8 cellular contexts compared by ENCODE assay signal in the genomic region with DNA sequence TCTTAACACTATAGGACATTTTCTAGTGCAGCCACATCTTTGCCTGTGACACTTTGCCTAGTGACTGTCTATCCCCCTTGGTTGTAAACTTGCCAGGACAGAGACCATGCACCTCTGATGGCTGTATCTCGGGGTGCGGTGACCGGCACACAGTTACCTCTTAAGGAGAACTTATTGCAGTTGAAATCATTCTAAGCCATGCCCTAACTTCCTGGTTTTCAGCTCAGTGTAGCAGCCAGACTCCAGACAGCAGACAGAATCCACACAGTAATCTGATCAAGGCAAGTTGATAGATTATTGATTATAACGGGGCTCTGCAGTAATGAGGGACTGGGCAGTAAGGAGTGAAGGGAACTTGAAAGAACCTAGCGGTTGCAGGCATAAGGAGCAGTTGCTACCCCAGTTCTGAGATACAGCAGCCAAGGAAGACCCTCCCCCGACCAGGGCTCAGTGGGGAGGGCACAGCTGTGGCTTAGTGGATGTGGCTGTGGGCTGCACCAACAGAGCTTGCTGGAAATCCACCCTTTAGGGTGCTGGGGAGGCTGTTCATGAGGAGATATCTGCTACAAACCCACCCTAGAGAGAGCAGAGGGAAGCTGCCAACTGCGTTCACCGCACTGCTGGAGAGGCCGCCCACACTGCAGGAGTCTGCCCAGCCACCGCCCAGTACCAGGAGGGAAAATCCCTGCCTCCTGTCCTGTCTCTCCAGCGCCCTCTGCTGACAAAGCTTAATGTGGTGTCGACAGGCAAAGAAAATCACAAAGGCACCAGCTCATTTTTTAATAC. TPM values are rescaled to one million over a fixed set of nuclear protein-coding genes. Genes with fewer than 3 reads are reported as not detected.
DNase-seq lines count a peak whose midpoint lies in the region; ATAC-seq and TF ChIP-seq lines count a peak whose summit lies in the region.

No MANE protein-coding gene starts in this region.

- DNase-seq in BJ (ENCODE audit: low read depth) (no peak), M059J (ENCODE audit: low read depth) (peak; percentile 71), SIG-M5 treated with dmso at 0.1 percent for 504 hours (lab: John Stamatoyannopoulos, UW; ENCODE audit: unreplicated experiment) (peak; percentile 73), osteocyte (ENCODE audit: extremely low spot score, unreplicated experiment) (peak; percentile 96), tibial nerve (ENCODE audit: low spot score in 2 of 2) (peak; percentile 84 to 96)
- peak; percentile 93 for DNase-seq in activated effector memory CD4-positive, alpha-beta T cell treated with anti-CD3 and anti-CD28 coated beads, Interleukin-2, amount 50 U/mL, for 16 hours

- TF ChIP-seq POLR2A in gastroesophageal sphincter (IDR thresholded peaks at IDR 0.05) (no peak), tibial nerve (IDR thresholded peaks at IDR 0.05) (no peak)

- H3K9me3 ChIP-seq in gastroesophageal sphincter = no peaks in the 10 kb centered on the region
- peaks cover 0 to 2% (median 0%) of the 10 kb centered on the region in 4 donors for H3K9me3 ChIP-seq in tibial nerve

- H3K27ac ChIP-seq in gastroesophageal sphincter (no peak overlapping the region), tibial nerve (no peak overlapping the region)

- POLR2A ChIA-PET in BJ (lab: Charles Lee) = interaction anchor here (0.7 kb wide), 1 partner anchor 260 kb away, joined by 3 read pairs; no protein-coding TSS in a partner anchor

- TF ChIP-seq EP300 in gastroesophageal sphincter (IDR thresholded peaks at IDR 0.05) (no peak), tibial nerve (IDR thresholded peaks at IDR 0.05) (no peak)

- H3K36me3 Mint-ChIP-seq in osteocyte (ENCODE audit: unreplicated experiment) = no peaks in the 10 kb centered on the region

- H3K27ac Mint-ChIP-seq in osteocyte (ENCODE audit: unreplicated experiment) = no peak overlapping the region

- no peak overlapping the region for H3K4me3 ChIP-seq in BJ (ENCODE audit: low read depth, low read length)
- no peak overlapping the region for H3K4me3 ChIP-seq in gastroesophageal sphincter
- no peak overlapping the region for H3K4me3 ChIP-seq in tibial nerve

- no peaks in the 10 kb centered on the region for H3K36me3 ChIP-seq in BJ (ENCODE audit: control insufficient read depth, insufficient read depth, low read length)
- H3K36me3 ChIP-seq in gastroesophageal sphincter = no peaks in the 10 kb centered on the region
- H3K36me3 ChIP-seq in tibial nerve = no peaks in the 10 kb centered on the region

- peaks cover 25% of the 10 kb centered on the region for H3K4me1 Mint-ChIP-seq in osteocyte (ENCODE audit: unreplicated experiment)

- CTCF ChIA-PET in BJ (lab: Yijun Ruan, JAX) = interaction anchor here (0.7 to 4.5 kb wide), 30 partner anchors 9 to 978 kb away, joined by 3 to 123 read pairs (median 5); a partner anchor contains a TSS

- no peak overlapping the region for H3K4me3 Mint-ChIP-seq in osteocyte (ENCODE audit: unreplicated experiment)

- WGBS in gastroesophageal sphincter (ENCODE audit: low coverage in 1 of 2), 2 donors = 67 to 77% methylated on average over 3 to 6 of the region's 12 CpGs
- WGBS in tibial nerve, 2 donors = 33 to 46% methylated on average over 9 to 12 of the region's 12 CpGs

- H3K4me1 ChIP-seq in gastroesophageal sphincter (peaks cover 0 to 5% (median 4%) of the 10 kb centered on the region in 3 donors), tibial nerve (peaks cover 0 to 7% (median 3%) of the 10 kb centered on the region in 4 donors)

- no peaks in the 10 kb centered on the region for H3K27me3 Mint-ChIP-seq in osteocyte (ENCODE audit: unreplicated experiment)

- TF ChIP-seq CTCF in BJ (IDR thresholded peaks at IDR 0.05; ENCODE audit: insufficient read depth, low read depth, low read length) (peak; percentile 81), gastroesophageal sphincter (IDR thresholded peaks at IDR 0.05) (peak in 3 of 4 experiments; percentile 66 to 76 (median 74)), osteocyte (IDR thresholded peaks at IDR 0.05) (peak; percentile 85), tibial nerve (IDR thresholded peaks at IDR 0.05) (peak; percentile 54 to 88 (median 67))

- H3K27me3 ChIP-seq in BJ (ENCODE audit: control insufficient read depth, insufficient read depth, low read length) (peaks cover 6% of the 10 kb centered on the region; the same call in 1 of the 2 replicates), gastroesophageal sphincter (no peaks in the 10 kb centered on the region), tibial nerve (no peaks in the 10 kb centered on the region)

- ATAC-seq in GM19467 (IDR thresholded peaks at IDR 0.05; ENCODE audit: unreplicated experiment) (peak; percentile 56), gastroesophageal sphincter (peak; percentile 75)

- H3K9me3 Mint-ChIP-seq in osteocyte (ENCODE audit: unreplicated experiment) = no peaks in the 10 kb centered on the region

RNA-seq across cellular contexts. Expression of gene BEGAIN, which starts 58.2 kb away (rescaled TPM):
- 0.05 and 0.22 TPM in 2 replicates for polyA plus RNA-seq in BJ (2011; rRNA removed)
- not detected in 2 replicates for polyA minus RNA-seq in BJ (2011; rRNA and poly(A)+ RNA removed)
- total RNA-seq in M059J (2014; rRNA removed; shearing (Covaris generic)) = 7.2 and 17.1 TPM in 2 replicates
- total RNA-seq in gastroesophageal sphincter (1 to 10 TPM; 3.9 to 5.6 (median 4.2) TPM), osteocyte (7.0 and 8.5 TPM in 2 replicates), tibial nerve (10 to 100 TPM in 2 of 4 donors, 1 to 10 TPM in 2; 9.6 to 17.0 (median 11.6) TPM)
